15 cellular contexts compared by ENCODE assay signal in genomic region chr9:95715911-95716435, GRCh38.
"Had no signal": no experiment of that assay in that cellular context is flagged by ENCODE, and none has a peak within 500 bp of the region (broad histone marks: within the 10 kb centered on the region; RNA-seq: fewer than 3 reads in every experiment).

No MANE protein-coding gene starts in this region.

- H3K4me3 Mint-ChIP-seq: activated CD4-positive, alpha-beta T cell treated with anti-CD3 and anti-CD28 coated beads, Interleukin-2, amount 10 ng/mL, durations not matched to agents 7 days and 5 days; activated T-cell treated with anti-CD3 and anti-CD28 coated beads, Interleukin-2, amount 50 U/mL, for 72 hours; naive thymus-derived CD8-positive, alpha-beta T cell; stimulated activated naive B cell treated with anti-CD40 and anti-IgM and Interleukin-4, amounts not matched to agents 10 μg/mL and 1 μg/mL and 100 μg/mL, for 72 hours had no signal

- H3K36me3 ChIP-seq: esophagus squamous epithelium, tibial nerve had no signal

- ATAC-seq: activated naive CD4-positive, alpha-beta T cell treated with anti-CD3 and anti-CD28 coated beads, Interleukin-2, amount 50 U/mL, for 72 hours; activated T-cell treated with anti-CD3 and anti-CD28 coated beads, Interleukin-2, amount 50 U/mL, for 72 hours; left ventricle myocardium superior; naive thymus-derived CD8-positive, alpha-beta T cell; stimulated activated naive B cell treated with anti-CD40 and anti-IgM and Interleukin-4, amounts not matched to agents 10 μg/mL and 1 μg/mL and 100 μg/mL, for 72 hours had no signal

- H3K4me3 ChIP-seq: esophagus squamous epithelium, tibial nerve had no signal

- H3K27me3 ChIP-seq: esophagus squamous epithelium, tibial nerve had no signal

- H3K27ac Mint-ChIP-seq: activated CD4-positive, alpha-beta T cell treated with anti-CD3 and anti-CD28 coated beads, Interleukin-2, amount 10 ng/mL, durations not matched to agents 7 days and 5 days; activated naive CD4-positive, alpha-beta T cell treated with anti-CD3 and anti-CD28 coated beads, Interleukin-2, amount 50 U/mL, for 72 hours; activated T-cell treated with anti-CD3 and anti-CD28 coated beads, Interleukin-2, amount 50 U/mL, for 72 hours; stimulated activated naive B cell treated with anti-CD40 and anti-IgM and Interleukin-4, amounts not matched to agents 10 μg/mL and 1 μg/mL and 100 μg/mL, for 72 hours had no signal

- H3K9me3 ChIP-seq: esophagus squamous epithelium had no signal

- DNase-seq: activated CD4-positive, alpha-beta T cell treated with anti-CD3 and anti-CD28 coated beads, Interleukin-2, amount 10 ng/mL, durations not matched to agents 7 days and 5 days; activated CD8-positive, alpha-beta memory T cell treated with anti-CD3 and anti-CD28 coated beads, Interleukin-2, amount 50 U/mL, for 48 hours; activated gamma-delta T cell; activated T-cell treated with anti-CD3 and anti-CD28 coated beads, Interleukin-2, amount 50 U/mL, for 72 hours; esophagus squamous epithelium; hypothalamus; kidney; left ventricle myocardium superior; mesenchymal stem cell; naive thymus-derived CD8-positive, alpha-beta T cell; stimulated activated CD4-positive, alpha-beta T cell treated with anti-CD3 and anti-CD28 coated beads, Interleukin-4, amount 100 ng/mL, for 1 hour; stimulated activated naive B cell treated with anti-CD40 and anti-IgM and Interleukin-4, amounts not matched to agents 10 μg/mL and 1 μg/mL and 100 μg/mL, for 72 hours had no signal

- H3K4me1 ChIP-seq: esophagus squamous epithelium, parathyroid adenoma, tibial nerve had no signal

- H3K4me1 Mint-ChIP-seq: activated CD4-positive, alpha-beta T cell treated with anti-CD3 and anti-CD28 coated beads, Interleukin-2, amount 10 ng/mL, durations not matched to agents 7 days and 5 days; naive thymus-derived CD8-positive, alpha-beta T cell had no signal

- H3K27ac ChIP-seq: esophagus squamous epithelium, parathyroid adenoma, tibial nerve had no signal
